2 cellular contexts compared by ENCODE assay signal in genomic region chr19:49840736-49841249, GRCh38.
TF ChIP-seq lines count a peak whose summit lies in the region.

No MANE protein-coding gene starts in this region.

TF ChIP-seq in GM23338, 12 proteins besides CTCF, POLR2A, EP300 and RAD21:
- TF ChIP-seq JUNB (IDR thresholded peaks at IDR 0.05; ENCODE audit: unreplicated experiment) (no peak), ZNF331 (CRISPR knock-in tag; IDR thresholded peaks at IDR 0.05; ENCODE audit: low read depth) (no peak), ZNF114 (CRISPR knock-in tag; IDR thresholded peaks at IDR 0.05) (no peak), EZH2 (IDR thresholded peaks at IDR 0.05; ENCODE audit: low read depth, unreplicated experiment) (no peak), ZNF462 (CRISPR knock-in tag; IDR thresholded peaks at IDR 0.05) (no peak), CREB1 (CRISPR knock-in tag; IDR thresholded peaks at IDR 0.05; ENCODE audit: low read depth) (no peak)

TF ChIP-seq in H1, 55 proteins besides CTCF, POLR2A, EP300 and RAD21:
- TF ChIP-seq SP4 (IDR thresholded peaks at IDR 0.05; ENCODE audit: low read length) (no peak), BACH1 (IDR thresholded peaks at IDR 0.05; ENCODE audit: low read length) (no peak), KDM1A (IDR thresholded peaks at IDR 0.05; ENCODE audit: borderline replicate concordance, low read length) (no peak), YY1 (IDR thresholded peaks at IDR 0.05; ENCODE audit: low read depth, low read length) (0 out of 2 replicates have a peak, but pooled peaks have one; percentile 8), SRF (IDR thresholded peaks at IDR 0.05; ENCODE audit: low read depth, low read length) (no peak)
